11 cellular contexts compared by ENCODE assay signal in genomic region chr9:88477300-88477751, GRCh38. TPM values are rescaled to one million over a fixed set of nuclear protein-coding genes. Genes with fewer than 3 reads are reported as not detected.
DNase-seq lines count a peak whose midpoint lies in the region; ATAC-seq and TF ChIP-seq lines count a peak whose summit lies in the region.
"Had no signal": no experiment of that assay in that cellular context is flagged by ENCODE, and none has a peak within 500 bp of the region (broad histone marks: within the 10 kb centered on the region; RNA-seq: fewer than 3 reads in every experiment).

No MANE protein-coding gene starts in this region.

- in situ Hi-C loops in ACHN (cut with HindIII; ENCODE audit: low pct_ligation_motif_present, low pct_unique_long_range_greater_than_20kb, low sequenced_read_pairs) = no loop called here

- H4K20me1 ChIP-seq in hepatocyte (ENCODE audit: insufficient read depth, poor library complexity, severe bottlenecking) = no peaks in the 10 kb centered on the region

- H3K9me2 ChIP-seq in hepatocyte (replicated peaks; ENCODE audit: insufficient read depth) = no peaks in the 10 kb centered on the region

- 89% methylated on average over 3 of the region's 3 CpGs for WGBS in hepatocyte (ENCODE audit: low lambda C conversion rate, missing lambda C conversion rate)

- H3K27ac ChIP-seq in hepatocyte (no peak overlapping the region), lower lobe of right lung (no peak overlapping the region)
- H3K27ac ChIP-seq: HL-60, left ventricle myocardium inferior, psoas muscle had no signal

- peaks cover 5% of the 10 kb centered on the region for H3K4me1 ChIP-seq in hepatocyte (ENCODE audit: insufficient read depth)
- no peaks in the 10 kb centered on the region for H3K4me1 ChIP-seq in lower lobe of right lung
- H3K4me1 ChIP-seq: psoas muscle had no signal

- H3K4me3 ChIP-seq in fibroblast of villous mesenchyme (ENCODE audit: low read depth, low read length) (no peak overlapping the region), hepatocyte (no peak overlapping the region), lower lobe of right lung (no peak overlapping the region)
- H3K4me3 ChIP-seq: left ventricle myocardium inferior, psoas muscle had no signal

- H2AFZ ChIP-seq in hepatocyte = no peak overlapping the region

- H3K4me2 ChIP-seq in hepatocyte = no peak overlapping the region

- H3K79me2 ChIP-seq in hepatocyte = peaks cover 50% of the 10 kb centered on the region

- no peaks in the 10 kb centered on the region for H3K27me3 ChIP-seq in hepatocyte
- H3K27me3 ChIP-seq in lower lobe of right lung (ENCODE audit: low read depth) = no peaks in the 10 kb centered on the region

- DNase-seq in ACHN (peak; percentile 89), fibroblast of villous mesenchyme (ENCODE audit: low read depth) (peak; percentile 77), hepatocyte (ENCODE audit: low spot score) (no peak), lower lobe of right lung (no peak)
- DNase-seq: left ventricle myocardium inferior, psoas muscle had no signal

- intact Hi-C loops in lower lobe of right lung (cut with DNase I) = no loop called here

- H3K9me3 ChIP-seq in hepatocyte (ENCODE audit: low read depth) = no peaks in the 10 kb centered on the region
- H3K9me3 ChIP-seq in lower lobe of right lung = no peaks in the 10 kb centered on the region
- H3K9me3 ChIP-seq: left ventricle myocardium inferior, psoas muscle had no signal

- H3K36me3 ChIP-seq in hepatocyte (replicated peaks; ENCODE audit: insufficient read depth, low read depth) (no peaks in the 10 kb centered on the region), lower lobe of right lung (peaks cover 30% of the 10 kb centered on the region)

- ATAC-seq in GM18511 (IDR thresholded peaks at IDR 0.05; ENCODE audit: unreplicated experiment) (peak; percentile 43), SK-N-SH treated with all-trans-retinoic acid at 6 μM for 48 hours (peak; percentile 79), HG03439 (IDR thresholded peaks at IDR 0.05; ENCODE audit: unreplicated experiment) (no peak), GM18520 (IDR thresholded peaks at IDR 0.05; ENCODE audit: unreplicated experiment) (no peak), lower lobe of right lung (no peak)
- ATAC-seq: psoas muscle had no signal

- TF ChIP-seq CTCF in fibroblast of villous mesenchyme (IDR thresholded peaks at IDR 0.05; ENCODE audit: insufficient read depth, low read depth, low read length) (no peak), hepatocyte (IDR thresholded peaks at IDR 0.05; ENCODE audit: poor library complexity) (no peak), lower lobe of right lung (IDR thresholded peaks at IDR 0.05) (no peak)

TF ChIP-seq in SK-N-SH treated with all-trans-retinoic acid at 6 μM for 48 hours, 23 proteins besides CTCF, POLR2A, EP300 and RAD21:
- no peak for TF ChIP-seq ZC3H10 (CRISPR knock-in tag; IDR thresholded peaks at IDR 0.05)
- TF ChIP-seq, protein P1, sequence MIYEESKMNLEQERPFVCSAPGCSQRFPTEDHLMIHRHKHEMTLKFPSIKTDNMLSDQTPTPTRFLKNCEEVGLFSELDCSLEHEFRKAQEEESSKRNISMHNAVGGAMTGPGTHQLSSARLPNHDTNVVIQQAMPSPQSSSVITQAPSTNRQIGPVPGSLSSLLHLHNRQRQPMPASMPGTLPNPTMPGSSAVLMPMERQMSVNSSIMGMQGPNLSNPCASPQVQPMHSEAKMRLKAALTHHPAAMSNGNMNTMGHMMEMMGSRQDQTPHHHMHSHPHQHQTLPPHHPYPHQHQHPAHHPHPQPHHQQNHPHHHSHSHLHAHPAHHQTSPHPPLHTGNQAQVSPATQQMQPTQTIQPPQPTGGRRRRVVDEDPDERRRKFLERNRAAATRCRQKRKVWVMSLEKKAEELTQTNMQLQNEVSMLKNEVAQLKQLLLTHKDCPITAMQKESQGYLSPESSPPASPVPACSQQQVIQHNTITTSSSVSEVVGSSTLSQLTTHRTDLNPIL (CRISPR knock-in tag; IDR thresholded peaks at IDR 0.05; ENCODE audit: low read depth) = no peak
- TF ChIP-seq RARB (CRISPR knock-in tag; IDR thresholded peaks at IDR 0.05) = no peak
- no peak for TF ChIP-seq ZFP3 (CRISPR knock-in tag; IDR thresholded peaks at IDR 0.05)
- TF ChIP-seq ARNTL (CRISPR knock-in tag; IDR thresholded peaks at IDR 0.05; ENCODE audit: borderline replicate concordance, low read depth) = no peak
- TF ChIP-seq TSHZ2 (CRISPR knock-in tag; IDR thresholded peaks at IDR 0.05) = no peak
- no peak for TF ChIP-seq ZNF565 (CRISPR knock-in tag; conservative IDR thresholded peaks at IDR 0.05; ENCODE audit: low read depth)
- TF ChIP-seq ZNF70 (CRISPR knock-in tag; IDR thresholded peaks at IDR 0.05) = no peak
- TF ChIP-seq OSR1 (CRISPR knock-in tag; IDR thresholded peaks at IDR 0.05) = no peak
- TF ChIP-seq ISL1 (CRISPR knock-in tag; IDR thresholded peaks at IDR 0.05) = no peak
- TF ChIP-seq ZFP30 (CRISPR knock-in tag; IDR thresholded peaks at IDR 0.05) = no peak
- TF ChIP-seq TCF4 (CRISPR knock-in tag; IDR thresholded peaks at IDR 0.05; ENCODE audit: borderline replicate concordance) = no peak
- no peak for TF ChIP-seq TOX (CRISPR knock-in tag; IDR thresholded peaks at IDR 0.05; ENCODE audit: borderline replicate concordance)
- TF ChIP-seq ESRRG (CRISPR knock-in tag; IDR thresholded peaks at IDR 0.05) = no peak
- no peak for TF ChIP-seq PATZ1 (CRISPR knock-in tag; IDR thresholded peaks at IDR 0.05; ENCODE audit: borderline replicate concordance)
- TF ChIP-seq PPARA (CRISPR knock-in tag; IDR thresholded peaks at IDR 0.05; ENCODE audit: borderline replicate concordance) = no peak
- no peak for TF ChIP-seq CSDC2 (CRISPR knock-in tag; IDR thresholded peaks at IDR 0.05)
- TF ChIP-seq SNAI2 (CRISPR knock-in tag; IDR thresholded peaks at IDR 0.05) = no peak

RNA-seq across cellular contexts. Expression of gene NXNL2, which starts 57.7 kb away (rescaled TPM):
- total RNA-seq in fibroblast of villous mesenchyme (7.7 and 11.2 TPM in 2 replicates), hepatocyte (0.57 and 0.84 TPM in 2 replicates), lower lobe of right lung (0.71 TPM)
- polyA plus RNA-seq in hepatocyte = 1.0 and 2.5 TPM in 2 replicates
- total RNA-seq: psoas muscle had no signal

Comparison
In these comparisons a context has a peak if more than half of its experiments do, and no peak if none do; other contexts are left out.
1. DNase-seq: peak in ACHN (single experiment) and fibroblast of villous mesenchyme (single experiment); none in hepatocyte (single experiment) and lower lobe of right lung (single experiment).
2. ATAC-seq: peak in GM18511 (single experiment) and SK-N-SH treated with all-trans-retinoic acid at 6 μM for 48 hours (single experiment); none in HG03439 (single experiment), GM18520 (single experiment) and lower lobe of right lung (0 of 2).